ENCODE assay signal across 8 cellular contexts in genomic region chr17:79188048-79188447, GRCh38.
DNase-seq lines count a peak whose midpoint lies in the region; ATAC-seq, FAIRE-seq and TF ChIP-seq lines count a peak whose summit lies in the region.

No MANE protein-coding gene starts in this region.

- no peak overlapping the region for H3K23ac ChIP-seq in mesendoderm (ENCODE audit: low read length)

- ATAC-seq in K562 (peak; percentile 91), GM18868 (IDR thresholded peaks at IDR 0.05; ENCODE audit: unreplicated experiment) (no peak), GM19455 (IDR thresholded peaks at IDR 0.05; ENCODE audit: unreplicated experiment) (no peak)

- H3K18ac ChIP-seq in mesendoderm (ENCODE audit: low read length) = no peak overlapping the region

- no peak overlapping the region for H3K27ac ChIP-seq in K562 (ENCODE audit: extremely low read depth, low read depth, low read length)
- H3K27ac ChIP-seq in mesendoderm (ENCODE audit: low read depth, low read length) = no peak overlapping the region

- no peak for TF ChIP-seq POLR2A in K562 (conservative IDR thresholded peaks at IDR 0.05)

- DNase-seq in GM06990 (ENCODE audit: extremely low read depth, insufficient read length) = no peak
- DNase-seq in Kasumi-1 (lab: John Stamatoyannopoulos, UW) = peak; percentile 5 to 8
- DNase-seq in K562 (ENCODE audit: extremely low read depth in 1 of 4, low spot score in 3 of 4) = peak; percentile 37 to 72 (median 72)
- DNase-seq in mesendoderm = peak; percentile 64
- no peak for DNase-seq in activated gamma-delta T cell (lab: John Stamatoyannopoulos, UW)
- DNase-seq in activated CD4-positive, CD25-positive, alpha-beta regulatory T cell (lab: John Stamatoyannopoulos, UW) = no peak

- intact Hi-C loops in K562 (cut with micrococcal nuclease) = loop anchor here (2.0 kb wide), 1 partner anchor 205 kb away; no protein-coding TSS in a partner anchor

- H4K8ac ChIP-seq in mesendoderm (ENCODE audit: low read depth, low read length) = no peak overlapping the region

- H2BK15ac ChIP-seq in mesendoderm (replicated peaks; ENCODE audit: low read depth) = no peak overlapping the region

- FAIRE-seq in K562 (lab: Jason Lieb, UNC) = no peak

- H2AK5ac ChIP-seq in mesendoderm (ENCODE audit: low read length) = no peak overlapping the region

- no peak overlapping the region for H2AFZ ChIP-seq in K562 (ENCODE audit: low read depth, low read length)

- H4K5ac ChIP-seq in mesendoderm (ENCODE audit: low read length) = no peak overlapping the region

- H2BK5ac ChIP-seq in mesendoderm (ENCODE audit: low read length) = no peak overlapping the region

- no peaks in the 10 kb centered on the region for H3K9me3 ChIP-seq in K562 (replicated peaks; ENCODE audit: control insufficient read depth, insufficient read depth, low read depth, low read length)

- H3K9ac ChIP-seq in K562 (ENCODE audit: insufficient read depth in 1 of 2, low read depth in 2 of 2, low read length in 2 of 2) (no peak overlapping the region), mesendoderm (ENCODE audit: low read length) (no peak overlapping the region)

- H3K4me2 ChIP-seq in K562 (ENCODE audit: insufficient read depth, low read length) (no peak overlapping the region), mesendoderm (ENCODE audit: low read length) (no peak overlapping the region)

- POLR2A ChIA-PET in K562 (lab: Yijun Ruan, JAX) = no interaction called here

- H3K4ac ChIP-seq in mesendoderm (ENCODE audit: low read depth, low read length) = no peak overlapping the region

- H3K56ac ChIP-seq in mesendoderm (ENCODE audit: low read length) = no peak overlapping the region

- no peaks in the 10 kb centered on the region for H3K79me1 ChIP-seq in mesendoderm (ENCODE audit: low read length)

- H4K20me1 ChIP-seq in K562 (replicated peaks; ENCODE audit: control insufficient read depth, insufficient read depth, low read length) = peaks cover 16% of the 10 kb centered on the region

- H3K4me3 ChIP-seq in GM06990 (replicated peaks; ENCODE audit: low read depth, low read length) (no peak overlapping the region), K562 (no peak overlapping the region), mesendoderm (ENCODE audit: low read length) (no peak overlapping the region)

- H2BK120ac ChIP-seq in mesendoderm (ENCODE audit: low read depth, low read length) = no peak overlapping the region

- BruUV-seq in K562 (replicated peaks; lab: Mats Ljungman, UMichigan) = no TSS peak

- H3K4me1 ChIP-seq in K562 (replicated peaks in 1 of 2; ENCODE audit: control insufficient read depth in 2 of 2, insufficient read depth in 2 of 2, low read length in 2 of 2) = peaks cover 0 to 6% of the 10 kb centered on the region in 2 experiments; a peak in 2 of 5 replicates
- peaks cover 4% of the 10 kb centered on the region for H3K4me1 ChIP-seq in mesendoderm (ENCODE audit: control insufficient read depth, low read depth, low read length)

- CTCF ChIA-PET in K562 (lab: Yijun Ruan, JAX; ENCODE audit: low intra/inter-chr PET ratio) = interaction anchor here (0.5 to 1.3 kb wide), 4 partner anchors 204 to 521 kb away, joined by 3 to 7 read pairs (median 4); no protein-coding TSS in a partner anchor

- no peak for TF ChIP-seq EP300 in K562 (IDR thresholded peaks at IDR 0.05; ENCODE audit: low read length)

- in situ Hi-C loops in K562 (cut with MboI) = loop anchor here (5.0 kb wide), 1 partner anchor 204 kb away; no protein-coding TSS in a partner anchor

- TF ChIP-seq CTCF in GM06990 (IDR thresholded peaks at IDR 0.05; ENCODE audit: insufficient read depth, low read length, poor library complexity, severe bottlenecking) = peak; percentile 71
- peak; percentile 63 to 75 (median 66); a peak in 5 of 6 replicates for TF ChIP-seq CTCF in K562 (IDR thresholded peaks at IDR 0.05 in 2 of 3, conservative IDR thresholded peaks at IDR 0.05 in 1 of 3; ENCODE audit: insufficient read depth in 2 of 3, low read depth in 1 of 3, low read length in 3 of 3)

- no peaks in the 10 kb centered on the region for H3K36me3 ChIP-seq in GM06990 (ENCODE audit: control insufficient read depth, insufficient read depth, low read length)
- no peaks in the 10 kb centered on the region for H3K36me3 ChIP-seq in K562 (ENCODE audit: control insufficient read depth, insufficient read depth, low read length)
- no peaks in the 10 kb centered on the region for H3K36me3 ChIP-seq in mesendoderm (ENCODE audit: control insufficient read depth, insufficient read depth, low read length)

- WGBS in K562 (ENCODE audit: insufficient coverage, low coverage, missing lambda C conversion rate) = 0% methylated on average over 11 of the region's 14 CpGs
- WGBS in mesendoderm (ENCODE audit: extremely low coverage, insufficient coverage, low lambda C conversion rate) = no CpG with 5 or more reads among the region's 14 CpGs

- peaks cover 15% of the 10 kb centered on the region for H3K27me3 ChIP-seq in GM06990 (replicated peaks; ENCODE audit: control insufficient read depth, insufficient read depth, low read length)
- H3K27me3 ChIP-seq in K562 (ENCODE audit: control insufficient read depth in 2 of 2, insufficient read depth in 2 of 2, low read length in 2 of 2) = peaks cover 4 to 73% of the 10 kb centered on the region in 2 experiments; a peak in 4 of 5 replicates
- H3K27me3 ChIP-seq in mesendoderm (ENCODE audit: insufficient read depth, low read length, poor library complexity) = no peaks in the 10 kb centered on the region

- peak; percentile 41 to 78; a peak in 3 of 4 replicates for TF ChIP-seq RAD21 in K562 (CRISPR knock-in tag; conservative IDR thresholded peaks at IDR 0.05 in 1 of 2, IDR thresholded peaks at IDR 0.05 in 1 of 2)

- peaks cover 2% of the 10 kb centered on the region for H3K9me1 ChIP-seq in K562 (ENCODE audit: control insufficient read depth, insufficient read depth, low read length)

- H3K79me2 ChIP-seq in K562 (ENCODE audit: control insufficient read depth, insufficient read depth, low read length) (no peaks in the 10 kb centered on the region), mesendoderm (ENCODE audit: control insufficient read depth, insufficient read depth, low read length) (no peaks in the 10 kb centered on the region)

TF ChIP-seq in K562, 482 proteins besides CTCF, POLR2A, EP300 and RAD21 (continues in another document):
- TF ChIP-seq ZHX1 (conservative IDR thresholded peaks at IDR 0.05; ENCODE audit: low read length) (no peak), TRIM28 (IDR thresholded peaks at IDR 0.05) (no peak), MED1 (CRISPR knock-in tag; IDR thresholded peaks at IDR 0.05; ENCODE audit: borderline replicate concordance) (no peak), XRCC4 (IDR thresholded peaks at IDR 0.05; ENCODE audit: extremely low read depth, insufficient read depth, insufficient read length) (no peak), SMC3 (conservative IDR thresholded peaks at IDR 0.05; ENCODE audit: insufficient read depth, low read depth, low read length) (peak; percentile 77), USF2 (CRISPR knock-in tag; IDR thresholded peaks at IDR 0.05) (no peak), CTBP1 (IDR thresholded peaks at IDR 0.05; ENCODE audit: borderline replicate concordance) (no peak), ZNF655 (CRISPR knock-in tag; IDR thresholded peaks at IDR 0.05) (no peak), STAG1 (CRISPR knock-in tag; IDR thresholded peaks at IDR 0.05; ENCODE audit: borderline replicate concordance) (peak; percentile 50; the same call in 1 of the 2 replicates)

Comparison
In these comparisons a context has a peak if more than half of its experiments do, and no peak if none do; other contexts are left out.
1. DNase-seq: peak in Kasumi-1 (2 of 2), K562 (4 of 4) and mesendoderm (single experiment); none in GM06990 (single experiment), activated gamma-delta T cell (single experiment) and activated CD4-positive, CD25-positive, alpha-beta regulatory T cell (0 of 4).